ENCODE assay signal across 22 cellular contexts in genomic region chr3:115212615-115213014, GRCh38.
"Had no signal": no experiment of that assay in that cellular context is flagged by ENCODE, and none has a peak within 500 bp of the region (broad histone marks: within the 10 kb centered on the region; RNA-seq: fewer than 3 reads in every experiment).

No MANE protein-coding gene starts in this region.

- H2AFZ ChIP-seq: parathyroid adenoma had no signal

- H3K4me1 Mint-ChIP-seq: activated naive CD4-positive, alpha-beta T cell treated with anti-CD3 and anti-CD28 coated beads, Interleukin-2, amount 10 ng/mL, durations not matched to agents 7 days and 5 days; stimulated activated effector memory CD8-positive, alpha-beta T cell treated with anti-CD3 and anti-CD28 coated beads, Interleukin-12 subunit alpha, Interleukin-12 subunit beta, amount 100 ng/mL, for 72 hours had no signal

- H3K9ac ChIP-seq: parathyroid adenoma had no signal

- H3K27me3 Mint-ChIP-seq: activated B cell treated with CpG ODN at 0.5 μM for 24 hours; activated CD4-positive, alpha-beta T cell treated with anti-CD3 and anti-CD28 coated beads, Interleukin-2, amount 10 ng/mL, durations not matched to agents 24 days and 14 days; activated naive CD4-positive, alpha-beta T cell treated with anti-CD3 and anti-CD28 coated beads, Interleukin-2, amount 10 ng/mL, durations not matched to agents 7 days and 5 days had no signal

- DNase-seq: activated B cell treated with CpG ODN at 0.5 μM for 24 hours; activated CD4-positive, alpha-beta T cell treated with anti-CD3 and anti-CD28 coated beads, Interleukin-2, amount 10 ng/mL, durations not matched to agents 24 days and 14 days; activated CD8-positive, alpha-beta T cell treated with anti-CD3 and anti-CD28 coated beads, Interleukin-2, amount 10 ng/mL, durations not matched to agents 7 days and 5 days; activated effector memory CD4-positive, alpha-beta T cell treated with Interleukin-2 at 50 U/mL for 16 hours; activated naive CD4-positive, alpha-beta T cell treated with anti-CD3 and anti-CD28 coated beads, Interleukin-2, amount 10 ng/mL, durations not matched to agents 7 days and 5 days; activated T-cell treated with anti-CD3 and anti-CD28 coated beads, Interleukin-2, amount 50 U/mL, for 24 hours; aorta; brain microvascular endothelial cell; central memory CD4-positive, alpha-beta T cell; erythroblast; foreskin melanocyte; head of caudate nucleus; left ventricle myocardium superior; mesendoderm; naive thymus-derived CD8-positive, alpha-beta T cell; sigmoid colon; stimulated activated CD4-positive, alpha-beta T cell treated with anti-CD3 and anti-CD28 coated beads, Interleukin-4, amount 100 ng/mL, for 24 hours; stomach; trophoblast cell had no signal

- FAIRE-seq: colon had no signal

- H3K9me3 Mint-ChIP-seq: activated B cell treated with CpG ODN at 0.5 μM for 24 hours; activated naive CD4-positive, alpha-beta T cell treated with anti-CD3 and anti-CD28 coated beads, Interleukin-2, amount 10 ng/mL, durations not matched to agents 7 days and 5 days; activated T-cell treated with anti-CD3 and anti-CD28 coated beads, Interleukin-2, amount 50 U/mL, for 24 hours; naive thymus-derived CD8-positive, alpha-beta T cell; stimulated activated effector memory CD8-positive, alpha-beta T cell treated with anti-CD3 and anti-CD28 coated beads, Interleukin-12 subunit alpha, Interleukin-12 subunit beta, amount 100 ng/mL, for 72 hours had no signal

- H3K79me2 ChIP-seq: parathyroid adenoma had no signal

- H3K27me3 ChIP-seq: brain microvascular endothelial cell, sigmoid colon, stomach had no signal

- H3K27ac Mint-ChIP-seq: activated B cell treated with CpG ODN at 0.5 μM for 24 hours; activated CD4-positive, alpha-beta T cell treated with anti-CD3 and anti-CD28 coated beads, Interleukin-2, amount 10 ng/mL, durations not matched to agents 24 days and 14 days; activated CD8-positive, alpha-beta T cell treated with anti-CD3 and anti-CD28 coated beads, Interleukin-2, amount 10 ng/mL, durations not matched to agents 7 days and 5 days; activated naive CD4-positive, alpha-beta T cell treated with anti-CD3 and anti-CD28 coated beads, Interleukin-2, amount 10 ng/mL, durations not matched to agents 7 days and 5 days; activated T-cell treated with anti-CD3 and anti-CD28 coated beads, Interleukin-2, amount 50 U/mL, for 24 hours; stimulated activated effector memory CD8-positive, alpha-beta T cell treated with anti-CD3 and anti-CD28 coated beads, Interleukin-12 subunit alpha, Interleukin-12 subunit beta, amount 100 ng/mL, for 72 hours had no signal

- H3K36me3 ChIP-seq: brain microvascular endothelial cell, sigmoid colon, stomach had no signal

- H3K36me3 Mint-ChIP-seq: activated naive CD4-positive, alpha-beta T cell treated with anti-CD3 and anti-CD28 coated beads, Interleukin-2, amount 10 ng/mL, durations not matched to agents 7 days and 5 days; stimulated activated effector memory CD8-positive, alpha-beta T cell treated with anti-CD3 and anti-CD28 coated beads, Interleukin-12 subunit alpha, Interleukin-12 subunit beta, amount 100 ng/mL, for 72 hours had no signal

- H3K4me3 Mint-ChIP-seq: activated B cell treated with CpG ODN at 0.5 μM for 24 hours; activated CD4-positive, alpha-beta T cell treated with anti-CD3 and anti-CD28 coated beads, Interleukin-2, amount 10 ng/mL, durations not matched to agents 24 days and 14 days; activated CD8-positive, alpha-beta T cell treated with anti-CD3 and anti-CD28 coated beads, Interleukin-2, amount 10 ng/mL, durations not matched to agents 7 days and 5 days; activated naive CD4-positive, alpha-beta T cell treated with anti-CD3 and anti-CD28 coated beads, Interleukin-2, amount 10 ng/mL, durations not matched to agents 7 days and 5 days; activated T-cell treated with anti-CD3 and anti-CD28 coated beads, Interleukin-2, amount 50 U/mL, for 24 hours; naive thymus-derived CD8-positive, alpha-beta T cell; stimulated activated effector memory CD8-positive, alpha-beta T cell treated with anti-CD3 and anti-CD28 coated beads, Interleukin-12 subunit alpha, Interleukin-12 subunit beta, amount 100 ng/mL, for 72 hours had no signal

- H3K4me3 ChIP-seq: sigmoid colon, stomach had no signal

- H3K9me3 ChIP-seq: sigmoid colon, stomach had no signal

- H3K27ac ChIP-seq: brain microvascular endothelial cell, parathyroid adenoma, sigmoid colon, stomach had no signal

- H3K4me1 ChIP-seq: parathyroid adenoma had no signal
